In the genomic region with DNA sequence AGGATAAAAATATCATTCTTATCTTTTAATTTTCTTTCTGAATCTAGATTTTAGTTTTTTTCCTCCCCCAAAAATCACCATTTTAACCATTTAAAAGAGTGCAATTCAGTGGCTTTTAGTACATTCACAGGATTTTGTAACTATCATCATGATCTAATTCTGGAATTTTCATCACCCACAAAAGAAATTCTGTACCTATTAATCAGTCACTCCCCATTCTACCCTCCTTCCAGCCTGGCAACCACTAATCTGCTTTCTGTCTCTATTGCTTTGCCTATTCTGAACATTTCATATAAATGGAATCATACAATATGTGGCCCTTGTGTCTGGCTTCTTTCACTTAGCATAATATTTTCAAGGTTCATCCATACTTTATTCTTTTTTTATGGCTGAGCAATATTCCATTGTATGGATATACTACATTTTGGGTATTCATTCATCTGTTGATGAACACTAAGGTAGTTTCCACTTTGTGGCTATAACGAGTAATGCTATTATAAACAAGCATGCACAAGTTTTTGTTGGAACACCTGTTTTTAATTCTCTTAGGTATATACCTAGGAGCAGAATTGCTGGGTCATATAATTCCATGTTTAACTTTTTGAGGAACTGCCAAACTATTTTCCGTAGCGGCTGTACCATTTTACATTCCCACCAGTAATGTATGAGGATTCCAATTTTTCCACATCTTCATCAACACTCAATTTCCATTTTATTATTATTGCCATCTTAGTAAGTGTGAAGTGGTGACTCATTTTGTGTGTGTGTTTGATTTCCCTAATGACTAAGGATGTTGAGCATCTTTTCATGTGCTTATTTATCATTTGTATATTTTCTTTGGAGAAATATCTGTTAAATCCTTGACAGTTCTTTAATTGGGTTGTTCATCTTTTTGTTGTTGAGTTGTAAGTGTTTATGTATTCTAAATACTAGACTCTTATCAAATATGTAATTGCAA, we compare ENCODE assay signal across 1 cellular context.
TF ChIP-seq lines count a peak whose summit lies in the region.

No MANE protein-coding gene starts in this region.

TF ChIP-seq in HepG2, 621 proteins besides CTCF, POLR2A, EP300 and RAD21:
- TF ChIP-seq, protein P1, sequence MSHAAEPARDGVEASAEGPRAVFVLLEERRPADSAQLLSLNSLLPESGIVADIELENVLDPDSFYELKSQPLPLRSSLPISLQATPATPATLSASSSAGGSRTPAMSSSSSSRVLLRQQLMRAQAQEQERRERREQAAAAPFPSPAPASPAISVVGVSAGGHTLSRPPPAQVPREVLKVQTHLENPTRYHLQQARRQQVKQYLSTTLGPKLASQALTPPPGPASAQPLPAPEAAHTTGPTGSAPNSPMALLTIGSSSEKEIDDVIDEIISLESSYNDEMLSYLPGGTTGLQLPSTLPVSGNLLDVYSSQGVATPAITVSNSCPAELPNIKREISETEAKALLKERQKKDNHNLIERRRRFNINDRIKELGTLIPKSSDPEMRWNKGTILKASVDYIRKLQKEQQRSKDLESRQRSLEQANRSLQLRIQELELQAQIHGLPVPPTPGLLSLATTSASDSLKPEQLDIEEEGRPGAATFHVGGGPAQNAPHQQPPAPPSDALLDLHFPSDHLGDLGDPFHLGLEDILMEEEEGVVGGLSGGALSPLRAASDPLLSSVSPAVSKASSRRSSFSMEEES (CRISPR knock-in tag; IDR thresholded peaks at IDR 0.05), result no peak
- no peak for TF ChIP-seq NCOR1 (IDR thresholded peaks at IDR 0.05; ENCODE audit: borderline replicate concordance, low read length)
- no peak for TF ChIP-seq ZNF703 (CRISPR knock-in tag; IDR thresholded peaks at IDR 0.05; ENCODE audit: borderline replicate concordance)
- TF ChIP-seq ZNF12 (CRISPR knock-in tag; IDR thresholded peaks at IDR 0.05), result no peak
- no peak for TF ChIP-seq ZNF501 (CRISPR knock-in tag; IDR thresholded peaks at IDR 0.05)
- no peak for TF ChIP-seq NFRKB (IDR thresholded peaks at IDR 0.05)
- no peak for TF ChIP-seq ZNF775 (CRISPR knock-in tag; IDR thresholded peaks at IDR 0.05; ENCODE audit: borderline replicate concordance)
- no peak for TF ChIP-seq SUZ12 (IDR thresholded peaks at IDR 0.05; ENCODE audit: low read depth, low read length)
- TF ChIP-seq ZNF263 (CRISPR knock-in tag; IDR thresholded peaks at IDR 0.05), result no peak
- TF ChIP-seq FOXA3 (CRISPR knock-in tag; IDR thresholded peaks at IDR 0.05), result no peak
- no peak for TF ChIP-seq FOXK1 (CRISPR knock-in tag; IDR thresholded peaks at IDR 0.05; ENCODE audit: borderline replicate concordance, low read depth)
- no peak for TF ChIP-seq ZNF160 (CRISPR knock-in tag; IDR thresholded peaks at IDR 0.05)
- no peak for TF ChIP-seq ZNF776 (CRISPR knock-in tag; IDR thresholded peaks at IDR 0.05)
- no peak for TF ChIP-seq YY1 (IDR thresholded peaks at IDR 0.05; ENCODE audit: insufficient read depth, insufficient replicate concordance, low read depth, low read length)
- no peak for TF ChIP-seq ZNF274 (CRISPR knock-in tag; IDR thresholded peaks at IDR 0.05)
- no peak for TF ChIP-seq ATAD3A (CRISPR knock-in tag; IDR thresholded peaks at IDR 0.05)
